Comparison of ENCODE assay signal across 8 cellular contexts in genomic region chr5:174935854-174936474, GRCh38.
DNase-seq lines count a peak whose midpoint lies in the region; ATAC-seq and TF ChIP-seq lines count a peak whose summit lies in the region.

No MANE protein-coding gene starts in this region.

- CTCF ChIA-PET in activated CD4-positive, alpha-beta T cell treated with anti-CD3 and anti-CD28 coated beads for 36 hours (lab: Charles Lee), result interaction anchor here (0.6 to 1.4 kb wide), 8 partner anchors 9 to 516 kb away, joined by 3 to 5 read pairs (median 3); no protein-coding TSS in a partner anchor

- WGBS in stomach, 5 donors, result 17 to 20% (median 18%) methylated on average over 9 of the region's 9 CpGs

- no peak overlapping the region for H3K4me3 ChIP-seq in stomach

- DNase-seq in Right ventricle myocardium inferior (ENCODE audit: missing footprints) (no peak), cardiac septum (ENCODE audit: low spot score) (no peak), MV-4-11 (lab: John Stamatoyannopoulos, UW) (peak; percentile 4), ecto neural progenitor cell (ENCODE audit: low spot score) (peak; percentile 82), memory B cell (ENCODE audit: low spot score in 2 of 2) (peak; percentile 11 to 35), stomach (peak; percentile 51)
- DNase-seq in activated CD4-positive, alpha-beta T cell treated with anti-CD3 and anti-CD28 coated beads for 36 hours, result peak; percentile 60

- TF ChIP-seq POLR2A in stomach (IDR thresholded peaks at IDR 0.05), result no peak

- peaks cover 0 to 12% (median 0%) of the 10 kb centered on the region in 4 donors for H3K9me3 ChIP-seq in stomach

- peaks cover 0 to 20% (median 0%) of the 10 kb centered on the region in 3 donors for H3K27me3 ChIP-seq in stomach

- H3K27me3 Mint-ChIP-seq in activated CD4-positive, alpha-beta T cell treated with anti-CD3 and anti-CD28 coated beads for 36 hours, result peaks cover 21% of the 10 kb centered on the region
- H3K27me3 Mint-ChIP-seq in memory B cell, result peaks cover 6% of the 10 kb centered on the region

- no peak overlapping the region for H3K27ac Mint-ChIP-seq in activated CD4-positive, alpha-beta T cell treated with anti-CD3 and anti-CD28 coated beads for 36 hours
- H3K27ac Mint-ChIP-seq in memory B cell, result no peak overlapping the region

- H3K9me3 Mint-ChIP-seq in activated CD4-positive, alpha-beta T cell treated with anti-CD3 and anti-CD28 coated beads for 36 hours (ENCODE audit: low read depth), result peaks cover 2% of the 10 kb centered on the region
- H3K9me3 Mint-ChIP-seq in memory B cell, result peaks cover 7% of the 10 kb centered on the region

- no peak for TF ChIP-seq EP300 in stomach (IDR thresholded peaks at IDR 0.05)

- no peak overlapping the region for H3K27ac ChIP-seq in stomach

- H3K4me1 ChIP-seq in stomach, result peaks cover 0 to 5% (median 0%) of the 10 kb centered on the region in 4 donors

- H3K4me3 Mint-ChIP-seq in activated CD4-positive, alpha-beta T cell treated with anti-CD3 and anti-CD28 coated beads for 36 hours, result no peak overlapping the region
- H3K4me3 Mint-ChIP-seq in memory B cell, result no peak overlapping the region

- POLR2A ChIA-PET in activated CD4-positive, alpha-beta T cell treated with anti-CD3 and anti-CD28 coated beads for 36 hours (lab: Charles Lee), result no interaction called here

- peak; percentile 40 for ATAC-seq in Right ventricle myocardium inferior
- ATAC-seq in activated CD4-positive, alpha-beta T cell treated with anti-CD3 and anti-CD28 coated beads for 36 hours, result no peak
- no peak for ATAC-seq in memory B cell (ENCODE audit: low read depth)
- ATAC-seq in GM19467 (IDR thresholded peaks at IDR 0.05; ENCODE audit: unreplicated experiment), result no peak

- H3K36me3 Mint-ChIP-seq in activated CD4-positive, alpha-beta T cell treated with anti-CD3 and anti-CD28 coated beads for 36 hours (ENCODE audit: low read depth), result no peaks in the 10 kb centered on the region
- no peaks in the 10 kb centered on the region for H3K36me3 Mint-ChIP-seq in memory B cell

- intact Hi-C loops in Right ventricle myocardium inferior (cut with DNase I) (loop anchor here (1.0 to 5.0 kb wide), 2 partner anchors 26 to 514 kb away; no protein-coding TSS in a partner anchor), cardiac septum (cut with DNase I) (loop anchor here (2.0 kb wide), 2 partner anchors 25 to 517 kb away; no protein-coding TSS in a partner anchor), stomach (cut with DNase I; ENCODE audit: low total_unique reads) (no loop called here)
- intact Hi-C loops in activated CD4-positive, alpha-beta T cell treated with anti-CD3 and anti-CD28 coated beads for 36 hours (cut with DNase I, micrococcal nuclease), result loop anchor here (1.0 to 5.0 kb wide), 4 partner anchors 26 to 609 kb away; no protein-coding TSS in a partner anchor

- TF ChIP-seq CTCF in stomach (IDR thresholded peaks at IDR 0.05), result peak in 5 of 7 experiments; percentile 69 to 75 (median 71)

- H3K36me3 ChIP-seq in stomach, result no peaks in the 10 kb centered on the region

- no peaks in the 10 kb centered on the region for H3K4me1 Mint-ChIP-seq in activated CD4-positive, alpha-beta T cell treated with anti-CD3 and anti-CD28 coated beads for 36 hours
- no peaks in the 10 kb centered on the region for H3K4me1 Mint-ChIP-seq in memory B cell

Comparison
In these comparisons a context has a peak if more than half of its experiments do, and no peak if none do; other contexts are left out.
1. DNase-seq: peak in MV-4-11 (single experiment), activated CD4-positive, alpha-beta T cell treated with anti-CD3 and anti-CD28 coated beads for 36 hours (single experiment), ecto neural progenitor cell (single experiment), memory B cell (2 of 2) and stomach (single experiment); none in Right ventricle myocardium inferior (single experiment) and cardiac septum (single experiment).